8 cellular contexts compared by ENCODE assay signal in genomic region chr6:37244430-37245310, GRCh38. TPM values are rescaled to one million over a fixed set of nuclear protein-coding genes. Genes with fewer than 3 reads are reported as not detected.
DNase-seq lines count a peak whose midpoint lies in the region; ATAC-seq, FAIRE-seq and TF ChIP-seq lines count a peak whose summit lies in the region.

No MANE protein-coding gene starts in this region.

- POLR2A ChIA-PET in HEK293T (lab: Yijun Ruan, JAX) = interaction anchor here (2.9 kb wide), 1 partner anchor 13 kb away, joined by 11 read pairs; the partner anchor contains the start of genes TBC1D22B and TMEM217

- peak; percentile 70 for FAIRE-seq in endometrium (lab: Jason Lieb, UNC)

- peaks cover 46% of the 10 kb centered on the region for H3K27me3 Mint-ChIP-seq in stimulated activated memory B cell treated with anti-CD40 and anti-IgM and Interleukin-4, amounts not matched to agents 10 μg/mL and 1 μg/mL and 100 μg/mL, for 72 hours

- CTCF ChIA-PET in HEK293T (lab: Yijun Ruan, JAX) = no interaction called here

- peaks cover 9% of the 10 kb centered on the region for H3K4me1 Mint-ChIP-seq in stimulated activated memory B cell treated with anti-CD40 and anti-IgM and Interleukin-4, amounts not matched to agents 10 μg/mL and 1 μg/mL and 100 μg/mL, for 72 hours

- no peak for ATAC-seq in HG02642 (IDR thresholded peaks at IDR 0.05; ENCODE audit: poor library complexity, unreplicated experiment)
- ATAC-seq in stimulated activated memory B cell treated with anti-CD40 and anti-IgM and Interleukin-4, amounts not matched to agents 10 μg/mL and 1 μg/mL and 100 μg/mL, for 72 hours = no peak

- no peaks in the 10 kb centered on the region for H3K9me3 Mint-ChIP-seq in stimulated activated memory B cell treated with anti-CD40 and anti-IgM and Interleukin-4, amounts not matched to agents 10 μg/mL and 1 μg/mL and 100 μg/mL, for 72 hours

- H3K36me3 Mint-ChIP-seq in stimulated activated memory B cell treated with anti-CD40 and anti-IgM and Interleukin-4, amounts not matched to agents 10 μg/mL and 1 μg/mL and 100 μg/mL, for 72 hours = no peaks in the 10 kb centered on the region

- DNase-seq in HEK293T (ENCODE audit: extremely low spot score) (no peak), NOMO-1 (lab: John Stamatoyannopoulos, UW; ENCODE audit: unreplicated experiment in 2 of 2) (peak; percentile 30 to 31), mucosa of gallbladder (ENCODE audit: low spot score) (peak; percentile 94), islet precursor cell (no peak)
- DNase-seq in stimulated activated CD4-positive, alpha-beta T cell treated with anti-CD3 and anti-CD28 coated beads, Interleukin-1b, Interleukin-23, amount 100 ng/mL, for 48 hours = no peak

- H3K27ac Mint-ChIP-seq in stimulated activated memory B cell treated with anti-CD40 and anti-IgM and Interleukin-4, amounts not matched to agents 10 μg/mL and 1 μg/mL and 100 μg/mL, for 72 hours = no peak overlapping the region

- no peak overlapping the region for H3K4me3 Mint-ChIP-seq in stimulated activated memory B cell treated with anti-CD40 and anti-IgM and Interleukin-4, amounts not matched to agents 10 μg/mL and 1 μg/mL and 100 μg/mL, for 72 hours

TF ChIP-seq in HEK293T, 16 proteins besides CTCF, POLR2A, EP300 and RAD21:
- TF ChIP-seq PKNOX1 (IDR thresholded peaks at IDR 0.05) = peak; percentile 40; the same call in 1 of the 2 replicates
- no peak for TF ChIP-seq ARNT (IDR thresholded peaks at IDR 0.05)
TF ChIP-seq in HEK293T: peak in this region for 1.

RNA-seq across cellular contexts. Expression of gene TBC1D22B, which starts 12.9 kb away (rescaled TPM):
- 15.3 TPM for total RNA-seq in mucosa of gallbladder

RNA-seq across cellular contexts. Expression of gene TMEM217, which starts 13.3 kb away (rescaled TPM):
- total RNA-seq in mucosa of gallbladder = 0.55 TPM

Comparison
In these comparisons a context has a peak if more than half of its experiments do, and no peak if none do; other contexts are left out.
1. DNase-seq: peak in NOMO-1 (2 of 2) and mucosa of gallbladder (single experiment); none in HEK293T (single experiment), stimulated activated CD4-positive, alpha-beta T cell treated with anti-CD3 and anti-CD28 coated beads, Interleukin-1b, Interleukin-23, amount 100 ng/mL, for 48 hours (single experiment) and islet precursor cell (single experiment).